Comparison of ENCODE assay signal across 9 cellular contexts in genomic region chr16:2775765-2776499, GRCh38. TPM values are rescaled to one million over a fixed set of nuclear protein-coding genes. Genes with fewer than 3 reads are reported as not detected.
DNase-seq lines count a peak whose midpoint lies in the region; ATAC-seq and TF ChIP-seq lines count a peak whose summit lies in the region.
"Had no signal": no experiment of that assay in that cellular context is flagged by ENCODE, and none has a peak within 500 bp of the region (broad histone marks: within the 10 kb centered on the region; RNA-seq: fewer than 3 reads in every experiment).

No MANE protein-coding gene starts in this region.

- peak overlapping the region; percentile 58 to 84 for H3K9ac ChIP-seq in duodenal mucosa (ENCODE audit: low read depth in 1 of 2, low read length in 2 of 2)

- peaks cover 61% of the 10 kb centered on the region for H3K36me3 ChIP-seq in MG63
- H3K36me3 ChIP-seq in duodenal mucosa (ENCODE audit: control insufficient read depth in 1 of 2, insufficient read depth in 2 of 2, low read length in 2 of 2): peaks cover 26 to 39% of the 10 kb centered on the region in 2 donors

- no peak for TF ChIP-seq CTCF in AG04450 (IDR thresholded peaks at IDR 0.05; ENCODE audit: low read depth, low read length)

- H3K27me3 Mint-ChIP-seq in naive B cell: no peaks in the 10 kb centered on the region

- no peaks in the 10 kb centered on the region for H3K27me3 ChIP-seq in AG04450 (ENCODE audit: control insufficient read depth, insufficient read depth, low read length)
- no peaks in the 10 kb centered on the region for H3K27me3 ChIP-seq in MG63
- no peaks in the 10 kb centered on the region for H3K27me3 ChIP-seq in duodenal mucosa (ENCODE audit: control insufficient read depth in 1 of 2, insufficient read depth in 2 of 2, low read length in 2 of 2)

- no peak for ATAC-seq in naive B cell (ENCODE audit: low read depth in 2 of 2)
- ATAC-seq in HG03342 (IDR thresholded peaks at IDR 0.05; ENCODE audit: unreplicated experiment): no peak

- H3K27ac ChIP-seq in AG04450 (ENCODE audit: low read depth, low read length) (no peak overlapping the region), duodenal mucosa (ENCODE audit: low read depth, low read length) (no peak overlapping the region)

- POLR2A ChIA-PET in AG04450 (lab: Yijun Ruan, JAX) (interaction anchor here (0.6 to 3.7 kb wide), 2 partner anchors 23 to 48 kb away, joined by 3 to 17 read pairs; partner anchors contain the start of gene SRRM2), HEK293T (lab: Yijun Ruan, JAX) (interaction anchor here (0.8 to 4.0 kb wide), 4 partner anchors 11 to 92 kb away, joined by 3 to 42 read pairs (median 3); partner anchors contain the start of gene SRRM2)

- H3K9me3 ChIP-seq in AG04450 (ENCODE audit: control insufficient read depth, insufficient read depth, low read length): no peaks in the 10 kb centered on the region; the same call in 1 of the 2 replicates
- no peaks in the 10 kb centered on the region for H3K9me3 ChIP-seq in MG63
- H3K9me3 ChIP-seq in duodenal mucosa (ENCODE audit: control insufficient read depth in 1 of 2, low read length in 2 of 2): no peaks in the 10 kb centered on the region

- peaks cover 0 to 13% of the 10 kb centered on the region in 2 donors for H3K36me3 Mint-ChIP-seq in naive B cell

- H3K4me1 ChIP-seq in duodenal mucosa (ENCODE audit: control insufficient read depth in 1 of 2, insufficient read depth in 2 of 2, low read length in 2 of 2): peaks cover 18 to 19% of the 10 kb centered on the region in 2 donors

- H3K4me3 Mint-ChIP-seq in naive B cell: peak overlapping the region; percentile 88 to 95 (median 93)

- H3K9me3 Mint-ChIP-seq in naive B cell: no peaks in the 10 kb centered on the region

- H3K4me3 ChIP-seq in AG04450 (ENCODE audit: low read depth, low read length) (peak overlapping the region; percentile 91), MG63 (peak overlapping the region; percentile 100), duodenal mucosa (ENCODE audit: low read depth in 1 of 2, low read length in 2 of 2) (peak overlapping the region; percentile 74 to 75)

- CTCF ChIA-PET in AG04450 (lab: Charles Lee): interaction anchor here (0.7 to 1.1 kb wide), 3 partner anchors 17 to 93 kb away, joined by 3 read pairs; no protein-coding TSS in a partner anchor
- CTCF ChIA-PET in HEK293T (lab: Yijun Ruan, JAX): interaction anchor here (1.0 kb wide), 1 partner anchor 79 kb away, joined by 3 read pairs; no protein-coding TSS in a partner anchor

- DNase-seq in AG04450 (ENCODE audit: low read depth, low spot score) (no peak), MG63 (no peak), naive B cell (no peak), HEK293T (ENCODE audit: extremely low spot score) (no peak), NCI-H146 treated with DMSO at 0.1 percent for 48 hours (lab: John Stamatoyannopoulos, UW; ENCODE audit: unreplicated experiment) (no peak)
- DNase-seq in stimulated activated CD4-positive, alpha-beta T cell treated with anti-CD3 and anti-CD28 coated beads, Interleukin-12 subunit alpha, Interleukin-12 subunit beta, amount 100 ng/mL, for 4 hours: no peak
- DNase-seq: NCI-H2171 treated with DMSO at 0.1 percent for 48 hours had no signal

- peak overlapping the region in 5 of 6 donors; percentile 75 to 95 (median 94) for H3K27ac Mint-ChIP-seq in naive B cell

- peaks cover 25 to 49% (median 28%) of the 10 kb centered on the region in 3 donors for H3K4me1 Mint-ChIP-seq in naive B cell

TF ChIP-seq in HEK293T, 16 proteins besides CTCF, POLR2A, EP300 and RAD21:
- no peak for TF ChIP-seq FOXK2 (IDR thresholded peaks at IDR 0.05)
- TF ChIP-seq, protein P1, sequence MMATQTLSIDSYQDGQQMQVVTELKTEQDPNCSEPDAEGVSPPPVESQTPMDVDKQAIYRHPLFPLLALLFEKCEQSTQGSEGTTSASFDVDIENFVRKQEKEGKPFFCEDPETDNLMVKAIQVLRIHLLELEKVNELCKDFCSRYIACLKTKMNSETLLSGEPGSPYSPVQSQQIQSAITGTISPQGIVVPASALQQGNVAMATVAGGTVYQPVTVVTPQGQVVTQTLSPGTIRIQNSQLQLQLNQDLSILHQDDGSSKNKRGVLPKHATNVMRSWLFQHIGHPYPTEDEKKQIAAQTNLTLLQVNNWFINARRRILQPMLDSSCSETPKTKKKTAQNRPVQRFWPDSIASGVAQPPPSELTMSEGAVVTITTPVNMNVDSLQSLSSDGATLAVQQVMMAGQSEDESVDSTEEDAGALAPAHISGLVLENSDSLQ (IDR thresholded peaks at IDR 0.05): no peak
- no peak for TF ChIP-seq LEF1 (IDR thresholded peaks at IDR 0.05; ENCODE audit: borderline replicate concordance)
- TF ChIP-seq HDGF (IDR thresholded peaks at IDR 0.05; ENCODE audit: borderline replicate concordance): no peak
- TF ChIP-seq SP1 (IDR thresholded peaks at IDR 0.05): no peak
- TF ChIP-seq ARNT (IDR thresholded peaks at IDR 0.05): no peak
- TF ChIP-seq ZNF384 (IDR thresholded peaks at IDR 0.05): no peak
- TF ChIP-seq L3MBTL2 (conservative IDR thresholded peaks at IDR 0.05): no peak
- no peak for TF ChIP-seq SUZ12 (IDR thresholded peaks at IDR 0.05)
- no peak for TF ChIP-seq BHLHE40 (IDR thresholded peaks at IDR 0.05; ENCODE audit: borderline replicate concordance)
- TF ChIP-seq FOXA1 (IDR thresholded peaks at IDR 0.05): no peak
- TF ChIP-seq FOXM1 (IDR thresholded peaks at IDR 0.05; ENCODE audit: borderline replicate concordance): no peak
- TF ChIP-seq CTBP1 (IDR thresholded peaks at IDR 0.05; ENCODE audit: borderline replicate concordance): no peak
- no peak for TF ChIP-seq ELF4 (IDR thresholded peaks at IDR 0.05)
- no peak for TF ChIP-seq NFRKB (IDR thresholded peaks at IDR 0.05)
TF ChIP-seq in HEK293T: peak in this region for 0.

RNA-seq across cellular contexts. Expression of gene ELOB, which starts 1.1 kb away (rescaled TPM):
- polyA plus RNA-seq in AG04450 (2011; rRNA removed) (146 and 230 TPM in 2 replicates), naive B cell (ENCODE audit: low read depth in 6 of 6) (100 to 1,000 TPM; 159 to 241 (median 203) TPM)
- polyA minus RNA-seq in AG04450 (2011; rRNA and poly(A)+ RNA removed): 64.6 and 91.4 TPM in 2 replicates
- total RNA-seq in MG63 (2014; rRNA removed; shearing (Covaris generic); ENCODE audit: low replicate concordance): 309 and 3,594 TPM in 2 replicates

RNA-seq across cellular contexts. Expression of gene PRSS33, which starts 11.4 kb away (rescaled TPM):
- polyA plus RNA-seq in AG04450 (2011; rRNA removed): not detected in 2 replicates
- polyA minus RNA-seq in AG04450 (2011; rRNA and poly(A)+ RNA removed): not detected in 2 replicates
- total RNA-seq in MG63 (2014; rRNA removed; shearing (Covaris generic); ENCODE audit: low replicate concordance): not detected in 2 replicates
- polyA plus RNA-seq in naive B cell (ENCODE audit: low read depth in 6 of 6): not detected

RNA-seq across cellular contexts. Expression of gene PRSS41, which starts 22.3 kb away (rescaled TPM):
- polyA plus RNA-seq in AG04450 (2011; rRNA removed) (not detected in 2 replicates), naive B cell (ENCODE audit: low read depth in 6 of 6) (not detected)
- polyA minus RNA-seq in AG04450 (2011; rRNA and poly(A)+ RNA removed): not detected in 2 replicates
- not detected in 2 replicates for total RNA-seq in MG63 (2014; rRNA removed; shearing (Covaris generic); ENCODE audit: low replicate concordance)

RNA-seq across cellular contexts. Expression of gene SRRM2, which starts 23.5 kb away (rescaled TPM):
- 80.5 and 116 TPM in 2 replicates for polyA plus RNA-seq in AG04450 (2011; rRNA removed)
- polyA minus RNA-seq in AG04450 (2011; rRNA and poly(A)+ RNA removed): 130 and 214 TPM in 2 replicates
- 11.2 and 21.1 TPM in 2 replicates for total RNA-seq in MG63 (2014; rRNA removed; shearing (Covaris generic); ENCODE audit: low replicate concordance)
- polyA plus RNA-seq in naive B cell (ENCODE audit: low read depth in 6 of 6): 100 to 1,000 TPM in 1 of 6 donors, 10 to 100 TPM in 5; 25.0 to 147 (median 45.1) TPM

RNA-seq across cellular contexts. Expression of gene PRSS21, which starts 41.1 kb away (rescaled TPM):
- polyA plus RNA-seq in AG04450 (2011; rRNA removed): 0.17 and 0.47 TPM in 2 replicates
- polyA minus RNA-seq in AG04450 (2011; rRNA and poly(A)+ RNA removed): not detected in 2 replicates
- 5.8 and 11.9 TPM in 2 replicates for total RNA-seq in MG63 (2014; rRNA removed; shearing (Covaris generic); ENCODE audit: low replicate concordance)
- 1 to 10 TPM in 4 of 6 donors, under 1 TPM in 1, not detected in 1; 0.51 to 4.4 (median 1.9) TPM for polyA plus RNA-seq in naive B cell (ENCODE audit: low read depth in 6 of 6)
